Comparison of ENCODE assay signal across 1 cellular context in the genomic region with DNA sequence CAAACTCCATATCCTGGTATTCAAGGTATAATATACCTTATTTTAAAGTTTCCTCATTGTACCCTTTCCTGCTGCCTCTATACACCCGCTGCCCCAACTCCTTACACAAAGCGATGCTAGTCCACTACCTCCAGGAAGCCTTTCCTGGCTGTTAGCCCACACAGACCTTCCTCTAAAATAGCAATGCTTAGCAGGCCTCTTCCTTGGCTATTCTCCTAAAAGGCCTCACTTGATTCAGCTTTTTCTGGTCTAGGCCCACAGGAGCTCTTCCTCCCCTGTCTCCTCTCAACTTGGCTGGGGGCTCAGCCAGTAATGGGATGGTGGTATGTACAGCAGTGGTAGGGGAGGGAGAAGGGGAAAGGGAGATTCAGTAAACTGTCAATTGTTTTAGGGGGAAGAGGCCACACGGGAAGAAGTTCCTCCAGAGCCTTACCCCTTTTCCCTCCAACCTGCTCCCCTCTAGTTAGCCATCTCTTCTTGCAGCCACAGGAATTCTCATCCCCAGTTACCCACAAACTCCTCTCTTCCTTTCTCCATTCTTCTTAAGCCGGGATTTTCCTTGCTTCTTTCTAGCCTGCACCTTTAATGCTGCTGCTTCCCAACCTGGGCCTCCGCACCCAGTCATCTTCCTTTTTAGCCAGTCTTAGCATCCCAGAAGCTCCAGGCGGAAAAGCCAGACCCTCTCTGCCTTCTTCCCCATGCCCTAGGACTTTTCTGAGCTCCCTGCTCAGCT.
TF ChIP-seq lines count a peak whose summit lies in the region.

No MANE protein-coding gene starts in this region.

TF ChIP-seq in IMR-90, 13 proteins besides CTCF, POLR2A, EP300 and RAD21:
- TF ChIP-seq RCOR1 (IDR thresholded peaks at IDR 0.05; ENCODE audit: insufficient replicate concordance, low read length), result no peak
- TF ChIP-seq CHD1 (IDR thresholded peaks at IDR 0.05; ENCODE audit: low read depth, low read length), result no peak
- TF ChIP-seq MXI1 (IDR thresholded peaks at IDR 0.05; ENCODE audit: borderline replicate concordance, low read depth, low read length), result no peak
- no peak for TF ChIP-seq CEBPB (IDR thresholded peaks at IDR 0.05; ENCODE audit: low read depth, low read length)
- no peak for TF ChIP-seq RFX5 (IDR thresholded peaks at IDR 0.05; ENCODE audit: low read depth, low read length)
- no peak for TF ChIP-seq USF2 (IDR thresholded peaks at IDR 0.05; ENCODE audit: low read depth, low read length)
- TF ChIP-seq SMC3 (IDR thresholded peaks at IDR 0.05; ENCODE audit: low read depth, low read length), result no peak
- no peak for TF ChIP-seq MAZ (IDR thresholded peaks at IDR 0.05; ENCODE audit: borderline replicate concordance, low read depth, low read length)
- TF ChIP-seq BHLHE40 (IDR thresholded peaks at IDR 0.05; ENCODE audit: low read depth, low read length), result no peak
- no peak for TF ChIP-seq NFE2L2 (IDR thresholded peaks at IDR 0.05; ENCODE audit: low read depth, low read length)
- TF ChIP-seq, protein P1, sequence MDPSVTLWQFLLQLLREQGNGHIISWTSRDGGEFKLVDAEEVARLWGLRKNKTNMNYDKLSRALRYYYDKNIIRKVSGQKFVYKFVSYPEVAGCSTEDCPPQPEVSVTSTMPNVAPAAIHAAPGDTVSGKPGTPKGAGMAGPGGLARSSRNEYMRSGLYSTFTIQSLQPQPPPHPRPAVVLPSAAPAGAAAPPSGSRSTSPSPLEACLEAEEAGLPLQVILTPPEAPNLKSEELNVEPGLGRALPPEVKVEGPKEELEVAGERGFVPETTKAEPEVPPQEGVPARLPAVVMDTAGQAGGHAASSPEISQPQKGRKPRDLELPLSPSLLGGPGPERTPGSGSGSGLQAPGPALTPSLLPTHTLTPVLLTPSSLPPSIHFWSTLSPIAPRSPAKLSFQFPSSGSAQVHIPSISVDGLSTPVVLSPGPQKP (IDR thresholded peaks at IDR 0.05; ENCODE audit: borderline replicate concordance, low read depth, low read length), result no peak
- TF ChIP-seq MAFK (IDR thresholded peaks at IDR 0.05; ENCODE audit: low read depth, low read length), result no peak
- no peak for TF ChIP-seq FOS (IDR thresholded peaks at IDR 0.05; ENCODE audit: low read depth, low read length)
